Comparison of ENCODE assay signal across 8 cellular contexts in genomic region chr16:89793092-89793491, GRCh38. TPM values are rescaled to one million over a fixed set of nuclear protein-coding genes. Genes with fewer than 3 reads are reported as not detected.
A peak's percentile ranks its signal among the peaks of the same experiment; 100 is the strongest.
DNase-seq lines count a peak whose midpoint lies in the region; ATAC-seq, FAIRE-seq and TF ChIP-seq lines count a peak whose summit lies in the region.
"Not testable (repeated sequence)": the region's sequence is repeated elsewhere in the genome, so short reads cannot be mapped to it uniquely, and the experiment has no call there.

No MANE protein-coding gene starts in this region.

- not testable (repeated sequence) for H4K91ac ChIP-seq in trophoblast cell (ENCODE audit: low read depth, low read length)

- H3K79me1 ChIP-seq in trophoblast cell (ENCODE audit: low read length): not testable (repeated sequence)

- DNase-seq in C1 segment of cervical spinal cord (lab: John Stamatoyannopoulos, UW): peak in 8 of 14 donors; percentile 2 to 28 (median 9)
- peak in 1 of 2 experiments; percentile 4 for DNase-seq in HL-60 (ENCODE audit: low read depth in 1 of 2, low spot score in 1 of 2)
- peak; percentile 65 for DNase-seq in WTC11 (ENCODE audit: low spot score)
- peak; percentile 36 for DNase-seq in activated gamma-delta T cell treated with anti-CD3 and anti-CD28 coated beads, Interleukin-2, amount 50 U/mL, for 16 hours (ENCODE audit: low read depth)
- peak; percentile 72 for DNase-seq in endodermal cell
- not testable (repeated sequence) for DNase-seq in kidney
- peak; percentile 40 to 66 for DNase-seq in trophoblast cell
- DNase-seq in stimulated activated CD8-positive, alpha-beta memory T cell treated with anti-CD3 and anti-CD28 coated beads, Interleukin-4, amount 100 ng/mL, for 1 hour (ENCODE audit: low read depth in 2 of 2, low spot score in 1 of 2): peak; percentile 28 to 37

- H4K12ac ChIP-seq in trophoblast cell (ENCODE audit: low read depth, low read length): not testable (repeated sequence)

- TF ChIP-seq CTCF in HL-60 (IDR thresholded peaks at IDR 0.05; ENCODE audit: insufficient read depth, low read length) (peak; percentile 9), WTC11 (IDR thresholded peaks at IDR 0.05) (peak; percentile 60), endodermal cell (conservative IDR thresholded peaks at IDR 0.05) (peak; percentile 81), kidney (IDR thresholded peaks at IDR 0.05; ENCODE audit: borderline replicate concordance, extremely low read depth, insufficient read depth) (peak; percentile 60)

- not testable (repeated sequence) for H3K14ac ChIP-seq in trophoblast cell (ENCODE audit: low read length)

- not testable (repeated sequence) for H2BK120ac ChIP-seq in trophoblast cell (ENCODE audit: insufficient read depth, low read length, poor library complexity)

- not testable (repeated sequence) for H3K9me3 ChIP-seq in endodermal cell (ENCODE audit: control insufficient read depth, low read length); kidney (ENCODE audit: control insufficient read depth in 1 of 2, low read length in 2 of 2); trophoblast cell (ENCODE audit: insufficient read depth, low read depth, low read length)

- FAIRE-seq in kidney (lab: Jason Lieb, UNC): not testable (repeated sequence)

- not testable (repeated sequence) for H2BK12ac ChIP-seq in trophoblast cell (ENCODE audit: low read length)

- not testable (repeated sequence) for H3K9ac ChIP-seq in endodermal cell (ENCODE audit: extremely low read depth, low read length, poor library complexity, severe bottlenecking); kidney (ENCODE audit: low read length in 2 of 2); trophoblast cell (ENCODE audit: low read length)

- H3K27me3 ChIP-seq in HL-60 (ENCODE audit: insufficient read depth, poor library complexity, severe bottlenecking); endodermal cell (ENCODE audit: control insufficient read depth, insufficient read depth, low read length, poor library complexity, severe bottlenecking); trophoblast cell (ENCODE audit: insufficient read depth, low read length): not testable (repeated sequence)

- H4K8ac ChIP-seq in trophoblast cell (ENCODE audit: low read depth, low read length): not testable (repeated sequence)

- H3K27me3 Mint-ChIP-seq in WTC11 (ENCODE audit: low read depth); endodermal cell (ENCODE audit: insufficient read depth): not testable (repeated sequence)

- not testable (repeated sequence) for H2AK5ac ChIP-seq in trophoblast cell (ENCODE audit: low read length)

- H3K36me3 ChIP-seq in endodermal cell (ENCODE audit: control insufficient read depth, insufficient read depth, low read length) (peaks cover 80% of the 10 kb centered on the region), trophoblast cell (ENCODE audit: control insufficient read depth in 1 of 2, insufficient read depth in 2 of 2, low read length in 2 of 2) (peaks cover 57 to 62% of the 10 kb centered on the region in 2 experiments)
- H3K36me3 ChIP-seq in kidney (ENCODE audit: control insufficient read depth in 1 of 2, insufficient read depth in 2 of 2, low read length in 2 of 2): not testable (repeated sequence)

- H3K36me3 Mint-ChIP-seq in WTC11 (peaks cover 61% of the 10 kb centered on the region), endodermal cell (ENCODE audit: low read depth) (peaks cover 66% of the 10 kb centered on the region)

- H3K4ac ChIP-seq in trophoblast cell (ENCODE audit: low read depth, low read length): not testable (repeated sequence)

- intact Hi-C loops in kidney (cut with DNase I): not testable (repeated sequence)

- H3K4me3 Mint-ChIP-seq in WTC11, endodermal cell: not testable (repeated sequence)

- not testable (repeated sequence) for H2BK5ac ChIP-seq in trophoblast cell (ENCODE audit: low read depth, low read length, poor library complexity)

- not testable (repeated sequence) for ATAC-seq in WTC11

- not testable (repeated sequence) for H3K27ac Mint-ChIP-seq in WTC11, endodermal cell

- not testable (repeated sequence) for H3K79me2 ChIP-seq in trophoblast cell (ENCODE audit: control insufficient read depth, insufficient read depth, low read length, poor library complexity)

- CTCF ChIA-PET in WTC11 (lab: Charles Lee): interaction anchor here (0.7 to 1.8 kb wide), 5 partner anchors 24 to 117 kb away, joined by 3 to 18 read pairs (median 4); partner anchors contain the start of gene FANCA

- not testable (repeated sequence) for H3K4me3 ChIP-seq in HL-60 (replicated peaks; ENCODE audit: insufficient read depth, low read length); endodermal cell (ENCODE audit: low read length); kidney (ENCODE audit: low read length in 2 of 2); trophoblast cell (ENCODE audit: low read depth, low read length)

- H3K27ac ChIP-seq in HL-60 (replicated peaks); endodermal cell (ENCODE audit: low read depth, low read length); kidney (ENCODE audit: low read depth in 2 of 2, low read length in 2 of 2); trophoblast cell (ENCODE audit: low read depth, low read length): not testable (repeated sequence)

- not testable (repeated sequence) for H3K4me2 ChIP-seq in trophoblast cell (ENCODE audit: low read length)

- H3K9me3 Mint-ChIP-seq in WTC11, endodermal cell: not testable (repeated sequence)

- H3K4me1 ChIP-seq in endodermal cell (ENCODE audit: control insufficient read depth, insufficient read depth, low read length); kidney (ENCODE audit: control insufficient read depth in 1 of 2, insufficient read depth in 1 of 2, low read depth in 1 of 2, low read length in 2 of 2); trophoblast cell (ENCODE audit: control insufficient read depth in 1 of 2, insufficient read depth in 2 of 2, low read length in 2 of 2): not testable (repeated sequence)

- not testable (repeated sequence) for H3K23ac ChIP-seq in trophoblast cell (ENCODE audit: low read length)

- not testable (repeated sequence) for H3K4me1 Mint-ChIP-seq in WTC11, endodermal cell

- not testable (repeated sequence) for H3K18ac ChIP-seq in trophoblast cell (ENCODE audit: low read length)

- not testable (repeated sequence) for H2AFZ ChIP-seq in trophoblast cell (ENCODE audit: insufficient read depth, low read length, poor library complexity)

- POLR2A ChIA-PET in WTC11 (lab: Charles Lee): not testable (repeated sequence)

- WGBS in endodermal cell (ENCODE audit: insufficient coverage in 1 of 2, insufficient read length in 1 of 2), 2 experiments: 61 to 79% methylated on average over 11 of the region's 12 CpGs
- WGBS in trophoblast cell (ENCODE audit: extremely low coverage, insufficient coverage, insufficient read length): no CpG with 5 or more reads among the region's 12 CpGs

RNA-seq across cellular contexts. Expression of gene FANCA, which starts 23.4 kb away (rescaled TPM):
- 90.5 to 98.7 TPM (median 90.8 TPM) in 3 replicates for total RNA-seq in WTC11 (2021)
- 100 to 1,000 TPM; 131 to 165 TPM for total RNA-seq in endodermal cell
- 79.8 TPM for polyA plus RNA-seq in endodermal cell (2013, experiment 1 of 2)
- polyA plus RNA-seq in endodermal cell (2013, experiment 2 of 2): 71.3 TPM
- total RNA-seq in kidney: 8.9 TPM
- 2.2 TPM for polyA plus RNA-seq in kidney (ENCODE audit: insufficient read depth, low read depth, low replicate concordance)
- polyA plus RNA-seq in trophoblast cell (2013): 31.2 TPM in 2 replicates

RNA-seq across cellular contexts. Expression of gene SPIRE2, which starts 35.2 kb away (rescaled TPM):
- total RNA-seq in WTC11 (2021) (19.7 to 21.1 TPM (median 20.5 TPM) in 3 replicates), endodermal cell (10 to 100 TPM; 12.8 to 12.9 TPM), kidney (6.5 TPM)
- 10.5 TPM for polyA plus RNA-seq in endodermal cell (2013, experiment 1 of 2)
- polyA plus RNA-seq in endodermal cell (2013, experiment 2 of 2): 7.9 TPM
- polyA plus RNA-seq in kidney (ENCODE audit: insufficient read depth, low read depth, low replicate concordance): 2.9 TPM
- polyA plus RNA-seq in trophoblast cell (2013): 41.1 and 43.3 TPM in 2 replicates

Comparison
In these comparisons a context has a peak if more than half of its experiments do, and no peak if none do; other contexts are left out.
1. CTCF ChIP-seq: peak in every context shown above with its lines; median percentile 81 in endodermal cell; 60 in WTC11; 60 in kidney; 9 in HL-60.